ENCODE assay signal across 15 cellular contexts in genomic region chr19:29745253-29745652, GRCh38. TPM values are rescaled to one million over a fixed set of nuclear protein-coding genes. Genes with fewer than 3 reads are reported as not detected.
DNase-seq lines count a peak whose midpoint lies in the region; ATAC-seq and TF ChIP-seq lines count a peak whose summit lies in the region.
"Had no signal": no experiment of that assay in that cellular context is flagged by ENCODE, and none has a peak within 500 bp of the region (broad histone marks: within the 10 kb centered on the region; RNA-seq: fewer than 3 reads in every experiment).

No MANE protein-coding gene starts in this region.

- POLR2A ChIA-PET in A673 (lab: Charles Lee; ENCODE audit: low non-redundant PET): no interaction called here

- TF ChIP-seq POLR2A in lower leg skin (IDR thresholded peaks at IDR 0.05): no peak

- TF ChIP-seq CTCF in A673 (conservative IDR thresholded peaks at IDR 0.05; ENCODE audit: low read depth, low read length) (peak; percentile 34), GM12874 (IDR thresholded peaks at IDR 0.05; ENCODE audit: insufficient read depth, low read depth, low read length) (peak; percentile 28), hepatocyte (IDR thresholded peaks at IDR 0.05; ENCODE audit: poor library complexity) (peak; percentile 9), lower leg skin (IDR thresholded peaks at IDR 0.05) (no peak)

- no peak overlapping the region for H3K4me3 ChIP-seq in A673 (ENCODE audit: low read depth, low read length, poor library complexity, severe bottlenecking)
- H3K4me3 ChIP-seq in hepatocyte: no peak overlapping the region
- no peak overlapping the region for H3K4me3 ChIP-seq in lower leg skin (ENCODE audit: low read depth, poor library complexity, severe bottlenecking)
- H3K4me3 ChIP-seq: coronary artery, SJCRH30, vagina had no signal

- H3K4me1 ChIP-seq in A673 (ENCODE audit: insufficient read depth, low read length, poor library complexity, severe bottlenecking): no peaks in the 10 kb centered on the region
- no peaks in the 10 kb centered on the region for H3K4me1 ChIP-seq in hepatocyte (ENCODE audit: insufficient read depth)
- H3K4me1 ChIP-seq: SJCRH30, vagina had no signal

- H3K27ac ChIP-seq in A673 (ENCODE audit: low read depth, low read length, poor library complexity, severe bottlenecking) (no peak overlapping the region), hepatocyte (no peak overlapping the region)
- H3K27ac ChIP-seq: coronary artery, KMS-11, SJCRH30, vagina had no signal

- BruUV-seq in A673 (replicated peaks; lab: Mats Ljungman, UMichigan): no TSS peak

- no peak overlapping the region for H3K4me2 ChIP-seq in hepatocyte
- H3K4me2 ChIP-seq: KMS-11 had no signal

- H3K9me3 ChIP-seq in A673 (ENCODE audit: low read depth, low read length, poor library complexity, severe bottlenecking) (no peaks in the 10 kb centered on the region), hepatocyte (ENCODE audit: low read depth) (no peaks in the 10 kb centered on the region)
- H3K9me3 ChIP-seq: SJCRH30, vagina had no signal

- no peaks in the 10 kb centered on the region for H3K36me3 ChIP-seq in A673 (ENCODE audit: insufficient read depth, low read length, poor library complexity, severe bottlenecking)
- H3K36me3 ChIP-seq in hepatocyte (replicated peaks; ENCODE audit: insufficient read depth, low read depth): no peaks in the 10 kb centered on the region
- H3K36me3 ChIP-seq: SJCRH30, vagina had no signal

- peak; percentile 70 for ATAC-seq in SK-N-SH treated with all-trans-retinoic acid at 6 μM for 48 hours
- no peak for ATAC-seq in GM21528 (IDR thresholded peaks at IDR 0.05; ENCODE audit: low FRiP score, unreplicated experiment)
- ATAC-seq in HG03139 (IDR thresholded peaks at IDR 0.05; ENCODE audit: unreplicated experiment): no peak

- H3K27me3 ChIP-seq in A673 (replicated peaks; ENCODE audit: insufficient read depth, low read depth, low read length, poor library complexity) (peaks cover 2% of the 10 kb centered on the region), hepatocyte (no peaks in the 10 kb centered on the region)
- H3K27me3 ChIP-seq: SJCRH30, vagina had no signal

- no peaks in the 10 kb centered on the region for H3K79me2 ChIP-seq in hepatocyte

- no peaks in the 10 kb centered on the region for H4K20me1 ChIP-seq in hepatocyte (ENCODE audit: insufficient read depth, poor library complexity, severe bottlenecking)

- H3K9me2 ChIP-seq in hepatocyte (replicated peaks; ENCODE audit: insufficient read depth): no peaks in the 10 kb centered on the region

- DNase-seq in A673 (ENCODE audit: low spot score) (no peak), hepatocyte (ENCODE audit: low spot score) (no peak), occipital lobe (lab: John Stamatoyannopoulos, UW) (no peak), lower leg skin (ENCODE audit: low spot score in 2 of 2) (no peak)
- DNase-seq: NCI-H1930; NCI-H69; stimulated activated naive B cell treated with anti-CD40 and anti-IgM and Interleukin-4, amounts not matched to agents 10 μg/mL and 1 μg/mL and 100 μg/mL, for 72 hours had no signal

- no peak overlapping the region for H2AFZ ChIP-seq in hepatocyte

- CTCF ChIA-PET in A673 (lab: Charles Lee): no interaction called here

- intact Hi-C loops in A673 (cut with micrococcal nuclease; ENCODE audit: unreplicated experiment): no loop called here
- intact Hi-C loops in lower leg skin (cut with DNase I; ENCODE audit: low total_unique reads): no loop called here

- 70% methylated on average over 6 of the region's 6 CpGs for WGBS in hepatocyte (ENCODE audit: low lambda C conversion rate, missing lambda C conversion rate)
- 67 to 75% methylated on average over 6 of the region's 6 CpGs for WGBS in lower leg skin, 2 donors

TF ChIP-seq in SK-N-SH treated with all-trans-retinoic acid at 6 μM for 48 hours, 23 proteins besides CTCF, POLR2A, EP300 and RAD21:
- no peak for TF ChIP-seq ARNTL (CRISPR knock-in tag; IDR thresholded peaks at IDR 0.05; ENCODE audit: borderline replicate concordance, low read depth)
- TF ChIP-seq PPARA (CRISPR knock-in tag; IDR thresholded peaks at IDR 0.05; ENCODE audit: borderline replicate concordance): no peak
- TF ChIP-seq GLIS3 (CRISPR knock-in tag; IDR thresholded peaks at IDR 0.05): no peak
- TF ChIP-seq POU6F1 (CRISPR knock-in tag; IDR thresholded peaks at IDR 0.05; ENCODE audit: borderline replicate concordance, low read depth): no peak
- TF ChIP-seq ZC3H10 (CRISPR knock-in tag; IDR thresholded peaks at IDR 0.05): no peak
- TF ChIP-seq CSRNP3 (CRISPR knock-in tag; IDR thresholded peaks at IDR 0.05): no peak
- TF ChIP-seq OSR1 (CRISPR knock-in tag; IDR thresholded peaks at IDR 0.05): no peak
- no peak for TF ChIP-seq ZFP3 (CRISPR knock-in tag; IDR thresholded peaks at IDR 0.05)
- TF ChIP-seq ZNF565 (CRISPR knock-in tag; conservative IDR thresholded peaks at IDR 0.05; ENCODE audit: low read depth): no peak
- TF ChIP-seq RARB (CRISPR knock-in tag; IDR thresholded peaks at IDR 0.05): no peak
- no peak for TF ChIP-seq CSDC2 (CRISPR knock-in tag; IDR thresholded peaks at IDR 0.05)
- no peak for TF ChIP-seq ZFP30 (CRISPR knock-in tag; IDR thresholded peaks at IDR 0.05)
- no peak for TF ChIP-seq TSHZ2 (CRISPR knock-in tag; IDR thresholded peaks at IDR 0.05)
- no peak for TF ChIP-seq TCF4 (CRISPR knock-in tag; IDR thresholded peaks at IDR 0.05; ENCODE audit: borderline replicate concordance)
- no peak for TF ChIP-seq TOX (CRISPR knock-in tag; IDR thresholded peaks at IDR 0.05; ENCODE audit: borderline replicate concordance)

RNA-seq across cellular contexts. Expression of gene C19orf12, which starts 30.2 kb away (rescaled TPM):
- 26.8 and 28.6 TPM in 2 replicates for total RNA-seq in A673 (2021)
- 52.1 and 57.2 TPM in 2 replicates for total RNA-seq in hepatocyte
- polyA plus RNA-seq in hepatocyte: 39.5 and 41.5 TPM in 2 replicates
- total RNA-seq in occipital lobe: 40.2 TPM
- total RNA-seq in lower leg skin: 10 to 100 TPM; 20.6 to 32.3 (median 26.0) TPM

Comparison
In these comparisons a context has a peak if more than half of its experiments do, and no peak if none do; other contexts are left out.
1. CTCF ChIP-seq: peak in A673 (single experiment), GM12874 (single experiment) and hepatocyte (single experiment); none in lower leg skin (0 of 3).